8 cellular contexts compared by ENCODE assay signal in genomic region chr17:74969501-74969900, GRCh38. TPM values are rescaled to one million over a fixed set of nuclear protein-coding genes. Genes with fewer than 3 reads are reported as not detected.
"Had no signal": no experiment of that assay in that cellular context is flagged by ENCODE, and none has a peak within 500 bp of the region (broad histone marks: within the 10 kb centered on the region; RNA-seq: fewer than 3 reads in every experiment).

No MANE protein-coding gene starts in this region.

RNA-seq across cellular contexts. Expression of gene HID1, which starts 3.1 kb away (rescaled TPM):
- total RNA-seq: activated CD8-positive, alpha-beta memory T cell treated with anti-CD3 and anti-CD28 coated beads, Interleukin-2, amount 10 ng/mL, durations not matched to agents 7 days and 5 days had no signal

RNA-seq across cellular contexts. Expression of gene CDR2L, which starts 17.9 kb away (rescaled TPM):
- total RNA-seq: activated B cell treated with CpG ODN at 0.5 μM for 24 hours had no signal

RNA-seq across cellular contexts. Expression of gene OTOP3, which starts 33.8 kb away (rescaled TPM):
- total RNA-seq: activated B cell treated with CpG ODN at 0.5 μM for 24 hours; activated CD4-positive, alpha-beta memory T cell treated with anti-CD3 and anti-CD28 coated beads, Interleukin-2, amount 10 ng/mL, durations not matched to agents 7 days and 5 days; activated CD8-positive, alpha-beta memory T cell treated with anti-CD3 and anti-CD28 coated beads, Interleukin-2, amount 10 ng/mL, durations not matched to agents 7 days and 5 days; aorta; cardiac muscle cell; RPMI7951; SJCRH30; T-helper 1 cell treated with Interleukin-12 subunit alpha and Interleukin-12 subunit beta and Interleukin-4 antibody, amounts not matched to agents 30 ng/mL and 1 ng/mL, for 36 hours had no signal

RNA-seq across cellular contexts. Expression of gene OTOP2, which starts 45.4 kb away (rescaled TPM):
- total RNA-seq: activated B cell treated with CpG ODN at 0.5 μM for 24 hours; activated CD4-positive, alpha-beta memory T cell treated with anti-CD3 and anti-CD28 coated beads, Interleukin-2, amount 10 ng/mL, durations not matched to agents 7 days and 5 days; activated CD8-positive, alpha-beta memory T cell treated with anti-CD3 and anti-CD28 coated beads, Interleukin-2, amount 10 ng/mL, durations not matched to agents 7 days and 5 days; aorta; cardiac muscle cell; RPMI7951; SJCRH30; T-helper 1 cell treated with Interleukin-12 subunit alpha and Interleukin-12 subunit beta and Interleukin-4 antibody, amounts not matched to agents 30 ng/mL and 1 ng/mL, for 36 hours had no signal
